Comparison of ENCODE assay signal across 8 cellular contexts in genomic region chr5:152560508-152561137, GRCh38.
DNase-seq lines count a peak whose midpoint lies in the region; ATAC-seq and TF ChIP-seq lines count a peak whose summit lies in the region.

No MANE protein-coding gene starts in this region.

- in situ Hi-C loops in HAP-1 (cut with MboI; ENCODE audit: low sequenced_read_pairs) = loop anchor here (25.0 kb wide), 1 partner anchor 577 kb away; no protein-coding TSS in a partner anchor

- H3K9me3 Mint-ChIP-seq in activated CD4-positive, alpha-beta T cell treated with anti-CD3 and anti-CD28 coated beads for 36 hours (ENCODE audit: low read depth) = no peaks in the 10 kb centered on the region
- H3K9me3 Mint-ChIP-seq in WTC11 = peaks cover 6% of the 10 kb centered on the region; the same call in 1 of the 2 replicates

- no peaks in the 10 kb centered on the region for H3K36me3 ChIP-seq in HAP-1 (replicated peaks)

- no peak overlapping the region for H3K4me3 Mint-ChIP-seq in activated CD4-positive, alpha-beta T cell treated with anti-CD3 and anti-CD28 coated beads for 36 hours
- no peak overlapping the region for H3K4me3 Mint-ChIP-seq in WTC11

- no peaks in the 10 kb centered on the region for H3K9me3 ChIP-seq in HAP-1

- H3K36me3 Mint-ChIP-seq in activated CD4-positive, alpha-beta T cell treated with anti-CD3 and anti-CD28 coated beads for 36 hours (ENCODE audit: low read depth) = no peaks in the 10 kb centered on the region
- H3K36me3 Mint-ChIP-seq in WTC11 = no peaks in the 10 kb centered on the region

- intact Hi-C loops in activated CD4-positive, alpha-beta T cell treated with anti-CD3 and anti-CD28 coated beads for 36 hours (cut with DNase I, micrococcal nuclease) = loop anchor here (1.0 to 2.0 kb wide), 3 partner anchors 588 to 1405 kb away; no protein-coding TSS in a partner anchor

- no peaks in the 10 kb centered on the region for H3K4me1 ChIP-seq in HAP-1

- no peaks in the 10 kb centered on the region for H3K4me1 Mint-ChIP-seq in activated CD4-positive, alpha-beta T cell treated with anti-CD3 and anti-CD28 coated beads for 36 hours
- H3K4me1 Mint-ChIP-seq in WTC11 = peaks cover 7% of the 10 kb centered on the region

- no peak overlapping the region for H3K27ac Mint-ChIP-seq in activated CD4-positive, alpha-beta T cell treated with anti-CD3 and anti-CD28 coated beads for 36 hours
- no peak overlapping the region for H3K27ac Mint-ChIP-seq in WTC11

- DNase-seq in activated CD4-positive, alpha-beta T cell treated with anti-CD3 and anti-CD28 coated beads for 36 hours = peak; percentile 66
- DNase-seq in activated CD4-positive, alpha-beta T cell treated with anti-CD3 and anti-CD28 coated beads for 1 hour = no peak
- peak; percentile 22 to 71 for DNase-seq in HAP-1 (ENCODE audit: low spot score in 2 of 2)
- peak; percentile 50 for DNase-seq in NCI-H1092 treated with DMSO at 0.1 percent for 48 hours (lab: John Stamatoyannopoulos, UW)
- DNase-seq in WTC11 (ENCODE audit: low spot score) = peak; percentile 76
- peak; percentile 50 for DNase-seq in fibroblast of villous mesenchyme (ENCODE audit: low read depth)
- peak in 49 of 56 donors; percentile 4 to 88 (median 41) for DNase-seq in nucleus accumbens (lab: John Stamatoyannopoulos, UW)
- DNase-seq in cortex of kidney (lab: John Stamatoyannopoulos, UW) = no peak

- POLR2A ChIA-PET in activated CD4-positive, alpha-beta T cell treated with anti-CD3 and anti-CD28 coated beads for 36 hours (lab: Charles Lee) = no interaction called here
- POLR2A ChIA-PET in WTC11 (lab: Charles Lee) = no interaction called here

- no peak for ATAC-seq in activated CD4-positive, alpha-beta T cell treated with anti-CD3 and anti-CD28 coated beads for 36 hours
- ATAC-seq in WTC11 = peak; percentile 91

- H3K27me3 ChIP-seq in HAP-1 (ENCODE audit: low read depth) = no peaks in the 10 kb centered on the region

- H3K4me3 ChIP-seq in HAP-1 (no peak overlapping the region), fibroblast of villous mesenchyme (ENCODE audit: low read depth, low read length) (no peak overlapping the region)

- H3K27me3 Mint-ChIP-seq in activated CD4-positive, alpha-beta T cell treated with anti-CD3 and anti-CD28 coated beads for 36 hours = no peaks in the 10 kb centered on the region
- H3K27me3 Mint-ChIP-seq in WTC11 (ENCODE audit: low read depth) = no peaks in the 10 kb centered on the region

- TF ChIP-seq CTCF in WTC11 (IDR thresholded peaks at IDR 0.05) (peak; percentile 71), fibroblast of villous mesenchyme (IDR thresholded peaks at IDR 0.05; ENCODE audit: insufficient read depth, low read depth, low read length) (peak; percentile 74)

- CTCF ChIA-PET in activated CD4-positive, alpha-beta T cell treated with anti-CD3 and anti-CD28 coated beads for 36 hours (lab: Charles Lee) = interaction anchor here (0.6 to 1.2 kb wide), 4 partner anchors 14 to 1404 kb away, joined by 3 to 7 read pairs (median 4); no protein-coding TSS in a partner anchor
- CTCF ChIA-PET in WTC11 (lab: Charles Lee) = interaction anchor here (0.6 to 1.6 kb wide), 15 partner anchors 9 to 1404 kb away, joined by 3 to 19 read pairs (median 3); no protein-coding TSS in a partner anchor

TF ChIP-seq in WTC11, 78 proteins besides CTCF, POLR2A, EP300 and RAD21 (continues in another document):
- TF ChIP-seq HMGA2 (CRISPR knock-in tag; IDR thresholded peaks at IDR 0.05) = no peak
- TF ChIP-seq RELA (CRISPR knock-in tag; IDR thresholded peaks at IDR 0.05; ENCODE audit: borderline replicate concordance) = no peak
- no peak for TF ChIP-seq ZNF232 (CRISPR knock-in tag; IDR thresholded peaks at IDR 0.05)
- no peak for TF ChIP-seq JUN (CRISPR knock-in tag; IDR thresholded peaks at IDR 0.05)
- no peak for TF ChIP-seq HMGXB4 (CRISPR knock-in tag; IDR thresholded peaks at IDR 0.05)
- TF ChIP-seq E2F1 (CRISPR knock-in tag; IDR thresholded peaks at IDR 0.05) = no peak
- TF ChIP-seq OVOL2 (CRISPR knock-in tag; IDR thresholded peaks at IDR 0.05; ENCODE audit: borderline replicate concordance) = no peak
- no peak for TF ChIP-seq STAT6 (CRISPR knock-in tag; conservative IDR thresholded peaks at IDR 0.05; ENCODE audit: low read depth)
- no peak for TF ChIP-seq USF2 (CRISPR knock-in tag; IDR thresholded peaks at IDR 0.05)
- TF ChIP-seq NFYB (CRISPR knock-in tag; conservative IDR thresholded peaks at IDR 0.05; ENCODE audit: low read depth) = no peak
- TF ChIP-seq GABPB1 (CRISPR knock-in tag; IDR thresholded peaks at IDR 0.05) = no peak
- TF ChIP-seq ARID4B (CRISPR knock-in tag; IDR thresholded peaks at IDR 0.05; ENCODE audit: borderline replicate concordance) = no peak

Comparison
In these comparisons a context has a peak if more than half of its experiments do, and no peak if none do; other contexts are left out.
1. DNase-seq: peak in activated CD4-positive, alpha-beta T cell treated with anti-CD3 and anti-CD28 coated beads for 36 hours (single experiment), HAP-1 (2 of 2), NCI-H1092 treated with DMSO at 0.1 percent for 48 hours (single experiment), WTC11 (single experiment), fibroblast of villous mesenchyme (single experiment) and nucleus accumbens (49 of 56); none in activated CD4-positive, alpha-beta T cell treated with anti-CD3 and anti-CD28 coated beads for 1 hour (single experiment) and cortex of kidney (single experiment).